In genomic region chr7:151056286-151057037, GRCh38 we compare ENCODE assay signal across 7 cellular contexts. TPM values are rescaled to one million over a fixed set of nuclear protein-coding genes. Genes with fewer than 3 reads are reported as not detected.
DNase-seq lines count a peak whose midpoint lies in the region; ATAC-seq, FAIRE-seq and TF ChIP-seq lines count a peak whose summit lies in the region.
"Had no signal": no experiment of that assay in that cellular context is flagged by ENCODE, and none has a peak within 500 bp of the region (broad histone marks: within the 10 kb centered on the region; RNA-seq: fewer than 3 reads in every experiment).

No MANE protein-coding gene starts in this region.

- no peak for FAIRE-seq in GM12878 (lab: Jason Lieb, UNC)

- H3K27ac Mint-ChIP-seq in nephron, result no peak overlapping the region

- peaks cover 15% of the 10 kb centered on the region for H3K27me3 Mint-ChIP-seq in nephron (ENCODE audit: low read depth)

- H3K4me2 ChIP-seq in GM12878 (ENCODE audit: control insufficient read depth, insufficient read depth), result peak overlapping the region; percentile 95

- SMC1A ChIA-PET in GM12878 (lab: Charles Lee; ENCODE audit: uncharacterized antibody, unreplicated experiment), result no interaction called here

- H3K79me2 ChIP-seq in GM12878 (ENCODE audit: control insufficient read depth, insufficient read depth, low read length), result peaks cover 18% of the 10 kb centered on the region

- H3K9me3 Mint-ChIP-seq in nephron, result no peaks in the 10 kb centered on the region

- CTCF ChIA-PET in GM12878 (lab: Yijun Ruan, JAX), result no interaction called here

- H2AFZ ChIP-seq in GM12878 (ENCODE audit: control insufficient read depth, low read depth, low read length), result no peak overlapping the region

- no peak for TF ChIP-seq POLR2A in GM12878 (IDR thresholded peaks at IDR 0.05; ENCODE audit: low read depth, low read length)

- 87% methylated on average over 21 of the region's 21 CpGs for WGBS in GM12878 (ENCODE audit: insufficient coverage, insufficient replicate concordance, low lambda C conversion rate, missing lambda C conversion rate)

- TF ChIP-seq CTCF in GM12878 (IDR thresholded peaks at IDR 0.05 in 2 of 3, conservative IDR thresholded peaks at IDR 0.05 in 1 of 3; ENCODE audit: control insufficient read depth in 2 of 3, extremely low read depth in 1 of 3, insufficient read depth in 1 of 3, low read depth in 3 of 3, low read length in 3 of 3) (no peak), nephron (IDR thresholded peaks at IDR 0.05; ENCODE audit: unreplicated experiment in 3 of 3) (no peak)

- no peak overlapping the region for H3K27ac ChIP-seq in HUES48 (ENCODE audit: low read depth, low read length)
- no peak overlapping the region for H3K27ac ChIP-seq in GM12878 (ENCODE audit: control insufficient read depth, insufficient read depth)

- DNase-seq in GM12878 (ENCODE audit: low read depth, low spot score) (no peak), inferior parietal cortex (ENCODE audit: extremely low spot score) (no peak), NCI-H1436 (lab: John Stamatoyannopoulos, UW) (no peak)
- no peak for DNase-seq in stimulated activated CD4-positive, alpha-beta T cell treated with anti-CD3 and anti-CD28 coated beads, Interleukin-12 subunit alpha, Interleukin-12 subunit beta, amount 100 ng/mL, for 4 hours
- DNase-seq: NCI-H446 treated with DMSO at 0.1 percent for 48 hours had no signal

- TF ChIP-seq EP300 in GM12878 (IDR thresholded peaks at IDR 0.05; ENCODE audit: borderline replicate concordance in 1 of 2, control insufficient read depth in 1 of 2, low read depth in 2 of 2, low read length in 2 of 2), result no peak

- no peak for TF ChIP-seq RAD21 in GM12878 (IDR thresholded peaks at IDR 0.05; ENCODE audit: insufficient read depth, low read depth, low read length)

- H3K4me1 ChIP-seq in HUES48 (ENCODE audit: control insufficient read depth, insufficient read depth, low read length), result peaks cover 35% of the 10 kb centered on the region
- H3K4me1 ChIP-seq in GM12878 (ENCODE audit: control insufficient read depth, insufficient read depth, low read length), result peaks cover 24% of the 10 kb centered on the region

- POLR2A ChIA-PET in GM12878 (lab: Charles Lee), result no interaction called here

- H3K9ac ChIP-seq in HUES48 (ENCODE audit: low read depth, low read length), result no peak overlapping the region
- H3K9ac ChIP-seq in GM12878 (ENCODE audit: control insufficient read depth, insufficient read depth, low read length), result no peak overlapping the region

- peaks cover 5% of the 10 kb centered on the region for H3K36me3 Mint-ChIP-seq in nephron (ENCODE audit: low read depth)

- no TSS peak for BruUV-seq in GM12878 (replicated peaks; lab: Mats Ljungman, UMichigan)

- H3K4me1 Mint-ChIP-seq in nephron, result peaks cover 32% of the 10 kb centered on the region

- H3K4me3 ChIP-seq in HUES48 (ENCODE audit: low read depth, low read length) (peak overlapping the region; percentile 86), GM12878 (peak overlapping the region; percentile 87; the same call in 1 of the 2 replicates)

- H3K4me3 Mint-ChIP-seq in nephron, result peak overlapping the region; percentile 94 to 95 (median 94)

- H3K36me3 ChIP-seq in HUES48 (ENCODE audit: control insufficient read depth, insufficient read depth, low read length) (no peaks in the 10 kb centered on the region), GM12878 (ENCODE audit: control insufficient read depth in 2 of 2, insufficient read depth in 2 of 2, low read length in 1 of 2) (no peaks in the 10 kb centered on the region)

- intact Hi-C loops in GM12878 (cut with micrococcal nuclease; ENCODE audit: unreplicated experiment), result no loop called here

- no peaks in the 10 kb centered on the region for H3K9me3 ChIP-seq in HUES48 (ENCODE audit: control insufficient read depth, insufficient read depth, low read length)
- no peaks in the 10 kb centered on the region for H3K9me3 ChIP-seq in GM12878 (replicated peaks; ENCODE audit: control insufficient read depth, insufficient read depth, low read length)

- no peak for ATAC-seq in GM12878

- RAD21 ChIA-PET in GM12878 (lab: Charles Lee; ENCODE audit: unreplicated experiment), result no interaction called here

- no peaks in the 10 kb centered on the region for H4K20me1 ChIP-seq in GM12878 (ENCODE audit: control insufficient read depth, insufficient read depth)

- in situ Hi-C loops in GM12878 (cut with MboI), result no loop called here

- H3K27me3 ChIP-seq in HUES48 (ENCODE audit: control insufficient read depth, insufficient read depth, low read length), result peaks cover 16% of the 10 kb centered on the region
- no peaks in the 10 kb centered on the region for H3K27me3 ChIP-seq in GM12878 (replicated peaks in 1 of 2; ENCODE audit: control insufficient read depth in 2 of 2, insufficient read depth in 2 of 2, low read length in 1 of 2)

RNA-seq across cellular contexts. Expression of gene CDK5, which starts 1.2 kb away (rescaled TPM):
- 7.9 and 9.3 TPM in 2 replicates for total RNA-seq in GM12878 (2013; cell fraction: nucleolus; rRNA removed)
- 25.9 and 30.3 TPM in 2 replicates for total RNA-seq in GM12878 (2014; rRNA removed)
- 18.2 and 19.4 TPM in 2 replicates for total RNA-seq in GM12878 (2014; rRNA removed; fragmentation: Illumina TruSeq; extraction: Trizol)
- total RNA-seq in GM12878 (2021), result 19.1 and 19.7 TPM in 2 replicates
- 6.6 TPM for polyA plus RNA-seq in GM12878 (2011; ENCODE audit: low read depth)
- 20.2 and 24.5 TPM in 2 replicates for polyA plus RNA-seq in GM12878 (2011; rRNA removed)
- polyA plus RNA-seq in GM12878 (2011; cell fraction: cytosol; rRNA removed), result 39.7 and 49.3 TPM in 2 replicates
- 31.1 TPM in 2 replicates for polyA plus RNA-seq in GM12878 (2011; cell fraction: nucleus; rRNA removed)
- polyA plus RNA-seq in GM12878 (2012), result 11.1 and 12.6 TPM in 2 replicates
- 13.9 and 19.4 TPM in 2 replicates for polyA plus RNA-seq in GM12878 (2014; fragmentation: Illumina TruSeq; extraction: Trizol)
- 1 to 10 TPM; 1.5 to 8.1 TPM for polyA plus RNA-seq in GM12878 (2014; fragmentation: Nextera tagmentation; extraction: Ambion mirVana)
- 23.5 and 27.6 TPM in 2 replicates for polyA plus RNA-seq in GM12878 (2014; rRNA removed)
- polyA plus RNA-seq in GM12878 (2016; fragmentation: Nextera tagmentation; extraction: Ambion mirVana), result 10 to 100 TPM; 33.1 to 33.4 TPM
- polyA minus RNA-seq in GM12878 (2011; rRNA and poly(A)+ RNA removed), result 24.7 and 28.3 TPM in 2 replicates
- polyA minus RNA-seq in GM12878 (2011; cell fraction: cytosol; rRNA and poly(A)+ RNA removed), result 7.6 and 12.2 TPM in 2 replicates
- polyA minus RNA-seq in GM12878 (2011; cell fraction: nucleus; rRNA and poly(A)+ RNA removed), result 13.7 and 18.2 TPM in 2 replicates

RNA-seq across cellular contexts. Expression of gene SLC4A2, which starts 2.9 kb away (rescaled TPM):
- total RNA-seq in GM12878 (2013; cell fraction: nucleolus; rRNA removed), result 37.3 and 42.1 TPM in 2 replicates
- 50.7 and 51.0 TPM in 2 replicates for total RNA-seq in GM12878 (2014; rRNA removed)
- total RNA-seq in GM12878 (2014; rRNA removed; fragmentation: Illumina TruSeq; extraction: Trizol), result 15.6 and 17.4 TPM in 2 replicates
- 69.1 and 78.6 TPM in 2 replicates for total RNA-seq in GM12878 (2021)
- polyA plus RNA-seq in GM12878 (2011; ENCODE audit: low read depth), result 14.2 TPM
- polyA plus RNA-seq in GM12878 (2011; rRNA removed), result 10.8 and 25.8 TPM in 2 replicates
- polyA plus RNA-seq in GM12878 (2011; cell fraction: cytosol; rRNA removed), result 32.2 and 35.6 TPM in 2 replicates
- 168 and 199 TPM in 2 replicates for polyA plus RNA-seq in GM12878 (2011; cell fraction: nucleus; rRNA removed)
- polyA plus RNA-seq in GM12878 (2012), result 46.6 and 51.1 TPM in 2 replicates
- 2.9 and 21.9 TPM in 2 replicates for polyA plus RNA-seq in GM12878 (2014; fragmentation: Illumina TruSeq; extraction: Trizol)
- 10 to 100 TPM in 1 of 2 experiments, 1 to 10 TPM in 1; 2.7 to 12.1 TPM for polyA plus RNA-seq in GM12878 (2014; fragmentation: Nextera tagmentation; extraction: Ambion mirVana)
- polyA plus RNA-seq in GM12878 (2014; rRNA removed), result 63.8 and 68.7 TPM in 2 replicates
- 10 to 100 TPM; 34.4 to 38.9 TPM for polyA plus RNA-seq in GM12878 (2016; fragmentation: Nextera tagmentation; extraction: Ambion mirVana)
- polyA minus RNA-seq in GM12878 (2011; rRNA and poly(A)+ RNA removed), result 10.8 and 27.9 TPM in 2 replicates
- polyA minus RNA-seq in GM12878 (2011; cell fraction: cytosol; rRNA and poly(A)+ RNA removed), result 10.4 and 11.4 TPM in 2 replicates
- polyA minus RNA-seq in GM12878 (2011; cell fraction: nucleus; rRNA and poly(A)+ RNA removed), result 46.8 and 68.3 TPM in 2 replicates

RNA-seq across cellular contexts. Expression of gene ASIC3, which starts 8.1 kb away (rescaled TPM):
- total RNA-seq in GM12878 (2013; cell fraction: nucleolus; rRNA removed), result 2.0 and 2.2 TPM in 2 replicates
- total RNA-seq in GM12878 (2014; rRNA removed) (0.16 TPM in 1 of 2 replicates, not detected in the other), GM12878 (2014; rRNA removed; fragmentation: Illumina TruSeq; extraction: Trizol) (0.51 TPM in 1 of 2 replicates, not detected in the other), GM12878 (2021) (1.0 and 1.5 TPM in 2 replicates)
- 0.13 TPM for polyA plus RNA-seq in GM12878 (2011; ENCODE audit: low read depth)
- polyA plus RNA-seq in GM12878 (2011; rRNA removed) (0.07 and 0.09 TPM in 2 replicates), GM12878 (2014; fragmentation: Illumina TruSeq; extraction: Trizol) (0.47 TPM in 1 of 2 replicates, not detected in the other), GM12878 (2014; fragmentation: Nextera tagmentation; extraction: Ambion mirVana) (not detected), GM12878 (2014; rRNA removed) (0.55 and 1.4 TPM in 2 replicates), GM12878 (2016; fragmentation: Nextera tagmentation; extraction: Ambion mirVana) (under 1 TPM; 0.24 to 0.40 TPM)
- 0.09 and 0.15 TPM in 2 replicates for polyA plus RNA-seq in GM12878 (2011; cell fraction: cytosol; rRNA removed)
- 1.3 and 1.9 TPM in 2 replicates for polyA plus RNA-seq in GM12878 (2011; cell fraction: nucleus; rRNA removed)
- 1.6 and 1.8 TPM in 2 replicates for polyA plus RNA-seq in GM12878 (2012)
- polyA minus RNA-seq in GM12878 (2011; rRNA and poly(A)+ RNA removed), result not detected in 2 replicates
- polyA minus RNA-seq in GM12878 (2011; cell fraction: cytosol; rRNA and poly(A)+ RNA removed), result not detected in 2 replicates
- 0.24 and 0.48 TPM in 2 replicates for polyA minus RNA-seq in GM12878 (2011; cell fraction: nucleus; rRNA and poly(A)+ RNA removed)

RNA-seq across cellular contexts. Expression of gene FASTK, which starts 24.1 kb away (rescaled TPM):
- 94.3 and 112 TPM in 2 replicates for total RNA-seq in GM12878 (2013; cell fraction: nucleolus; rRNA removed)
- total RNA-seq in GM12878 (2014; rRNA removed), result 84.3 and 93.9 TPM in 2 replicates
- total RNA-seq in GM12878 (2014; rRNA removed; fragmentation: Illumina TruSeq; extraction: Trizol), result 22.8 and 26.6 TPM in 2 replicates
- 79.2 and 82.0 TPM in 2 replicates for total RNA-seq in GM12878 (2021)
- 16.1 TPM for polyA plus RNA-seq in GM12878 (2011; ENCODE audit: low read depth)
- polyA plus RNA-seq in GM12878 (2011; rRNA removed), result 13.0 and 26.9 TPM in 2 replicates
- polyA plus RNA-seq in GM12878 (2011; cell fraction: cytosol; rRNA removed), result 41.0 and 54.1 TPM in 2 replicates
- 382 and 387 TPM in 2 replicates for polyA plus RNA-seq in GM12878 (2011; cell fraction: nucleus; rRNA removed)
- polyA plus RNA-seq in GM12878 (2012), result 54.4 and 55.2 TPM in 2 replicates
- 8.5 and 23.7 TPM in 2 replicates for polyA plus RNA-seq in GM12878 (2014; fragmentation: Illumina TruSeq; extraction: Trizol)
- 1 to 10 TPM in 1 of 2 experiments, under 1 TPM in 1; 0.19 to 4.1 TPM for polyA plus RNA-seq in GM12878 (2014; fragmentation: Nextera tagmentation; extraction: Ambion mirVana)
- polyA plus RNA-seq in GM12878 (2014; rRNA removed), result 102 and 123 TPM in 2 replicates
- polyA plus RNA-seq in GM12878 (2016; fragmentation: Nextera tagmentation; extraction: Ambion mirVana), result 10 to 100 TPM; 86.3 to 96.5 TPM
- 18.9 and 39.2 TPM in 2 replicates for polyA minus RNA-seq in GM12878 (2011; rRNA and poly(A)+ RNA removed)
- 13.2 and 13.5 TPM in 2 replicates for polyA minus RNA-seq in GM12878 (2011; cell fraction: cytosol; rRNA and poly(A)+ RNA removed)
- 59.7 and 77.0 TPM in 2 replicates for polyA minus RNA-seq in GM12878 (2011; cell fraction: nucleus; rRNA and poly(A)+ RNA removed)

RNA-seq across cellular contexts. Expression of gene TMUB1, which starts 26.8 kb away (rescaled TPM):
- total RNA-seq in GM12878 (2013; cell fraction: nucleolus; rRNA removed), result 13.2 and 14.1 TPM in 2 replicates
- total RNA-seq in GM12878 (2014; rRNA removed), result 48.2 and 51.6 TPM in 2 replicates
- 10.8 and 12.3 TPM in 2 replicates for total RNA-seq in GM12878 (2014; rRNA removed; fragmentation: Illumina TruSeq; extraction: Trizol)
- total RNA-seq in GM12878 (2021), result 74.7 and 79.5 TPM in 2 replicates
- polyA plus RNA-seq in GM12878 (2011; ENCODE audit: low read depth), result 10.6 TPM
- 4.9 and 17.8 TPM in 2 replicates for polyA plus RNA-seq in GM12878 (2011; rRNA removed)
- polyA plus RNA-seq in GM12878 (2011; cell fraction: cytosol; rRNA removed), result 33.1 and 43.2 TPM in 2 replicates
- 70.0 and 81.9 TPM in 2 replicates for polyA plus RNA-seq in GM12878 (2011; cell fraction: nucleus; rRNA removed)
- polyA plus RNA-seq in GM12878 (2012), result 59.9 and 68.3 TPM in 2 replicates
- 1.4 and 11.9 TPM in 2 replicates for polyA plus RNA-seq in GM12878 (2014; fragmentation: Illumina TruSeq; extraction: Trizol)
- under 1 TPM in 1 of 2 experiments, not detected in 1; 0.27 TPM for polyA plus RNA-seq in GM12878 (2014; fragmentation: Nextera tagmentation; extraction: Ambion mirVana)
- 63.9 and 74.4 TPM in 2 replicates for polyA plus RNA-seq in GM12878 (2014; rRNA removed)
- polyA plus RNA-seq in GM12878 (2016; fragmentation: Nextera tagmentation; extraction: Ambion mirVana), result 10 to 100 TPM; 41.3 to 48.4 TPM
- polyA minus RNA-seq in GM12878 (2011; rRNA and poly(A)+ RNA removed), result 4.5 and 12.9 TPM in 2 replicates
- polyA minus RNA-seq in GM12878 (2011; cell fraction: cytosol; rRNA and poly(A)+ RNA removed), result 16.6 and 17.5 TPM in 2 replicates
- polyA minus RNA-seq in GM12878 (2011; cell fraction: nucleus; rRNA and poly(A)+ RNA removed), result 8.8 and 11.9 TPM in 2 replicates
